8 cellular contexts compared by ENCODE assay signal in the genomic region with DNA sequence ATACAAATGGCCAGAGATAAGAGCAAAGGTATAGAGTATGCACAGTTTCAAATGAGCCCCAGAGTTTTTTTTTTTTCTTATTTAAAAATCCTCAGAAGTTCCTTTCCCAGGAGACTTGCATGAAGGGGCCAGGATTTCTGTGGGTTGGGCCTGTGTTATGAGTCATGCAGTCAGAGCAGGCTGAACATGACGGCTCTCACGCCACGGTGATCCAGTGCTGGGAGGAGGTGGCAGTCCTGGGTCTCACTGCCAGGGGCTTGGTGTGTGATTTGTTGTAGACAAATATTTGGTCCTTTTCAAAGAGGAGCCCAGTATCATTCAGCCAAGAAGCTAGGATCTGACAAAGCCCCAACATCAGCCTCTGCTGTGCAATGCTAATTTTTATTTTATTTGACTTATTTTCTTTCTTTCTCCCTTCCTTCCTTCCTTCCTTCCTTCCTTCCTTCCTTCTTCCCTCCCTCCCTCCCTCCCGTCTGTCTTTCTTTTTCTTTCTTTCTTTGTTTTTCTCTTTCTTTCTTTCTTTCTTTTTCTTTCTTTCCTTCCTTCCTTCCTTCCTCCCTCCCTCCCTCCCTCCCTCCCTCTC. TPM values are rescaled to one million over a fixed set of nuclear protein-coding genes. Genes with fewer than 3 reads are reported as not detected.
DNase-seq lines count a peak whose midpoint lies in the region; ATAC-seq and TF ChIP-seq lines count a peak whose summit lies in the region.

No MANE protein-coding gene starts in this region.

- no peak overlapping the region for H3K4me3 ChIP-seq in naive thymus-derived CD4-positive, alpha-beta T cell (ENCODE audit: low read length)

- ATAC-seq in naive thymus-derived CD4-positive, alpha-beta T cell, result no peak
- no peak for ATAC-seq in activated CD8-positive, alpha-beta T cell treated with anti-CD3 and anti-CD28 coated beads, Interleukin-2, amount 10 ng/mL, durations not matched to agents 7 days and 5 days

- H3K27me3 Mint-ChIP-seq in naive thymus-derived CD4-positive, alpha-beta T cell, result peaks cover 0 to 17% (median 4%) of the 10 kb centered on the region in 5 donors
- no peaks in the 10 kb centered on the region for H3K27me3 Mint-ChIP-seq in activated CD8-positive, alpha-beta T cell treated with anti-CD3 and anti-CD28 coated beads, Interleukin-2, amount 10 ng/mL, durations not matched to agents 7 days and 5 days (ENCODE audit: low read depth)

- no peak overlapping the region for H3K27ac ChIP-seq in naive thymus-derived CD4-positive, alpha-beta T cell (ENCODE audit: low read depth, low read length)

- peaks cover 0 to 2% (median 0%) of the 10 kb centered on the region in 11 donors for H3K9me3 Mint-ChIP-seq in naive thymus-derived CD4-positive, alpha-beta T cell
- no peaks in the 10 kb centered on the region for H3K9me3 Mint-ChIP-seq in activated CD8-positive, alpha-beta T cell treated with anti-CD3 and anti-CD28 coated beads, Interleukin-2, amount 10 ng/mL, durations not matched to agents 7 days and 5 days (ENCODE audit: insufficient read depth)

- intact Hi-C loops in naive thymus-derived CD4-positive, alpha-beta T cell (cut with micrococcal nuclease), result no loop called here

- no peaks in the 10 kb centered on the region for H3K36me3 ChIP-seq in naive thymus-derived CD4-positive, alpha-beta T cell (ENCODE audit: control insufficient read depth in 2 of 3, insufficient read depth in 3 of 3, low read length in 3 of 3)

- no peaks in the 10 kb centered on the region for H3K9me3 ChIP-seq in naive thymus-derived CD4-positive, alpha-beta T cell (ENCODE audit: control insufficient read depth in 2 of 3, low read length in 3 of 3)

- POLR2A ChIA-PET in naive thymus-derived CD4-positive, alpha-beta T cell (lab: Charles Lee), result no interaction called here
- POLR2A ChIA-PET in activated CD8-positive, alpha-beta T cell treated with anti-CD3 and anti-CD28 coated beads, Interleukin-2, amount 10 ng/mL, durations not matched to agents 7 days and 5 days (lab: Charles Lee), result no interaction called here

- in situ Hi-C loops in GM13977 (cut with MboI; ENCODE audit: low pct_unique_long_range_greater_than_20kb, low sequenced_read_pairs, unreplicated experiment), result no loop called here

- H3K36me3 Mint-ChIP-seq in naive thymus-derived CD4-positive, alpha-beta T cell, result no peaks in the 10 kb centered on the region
- no peaks in the 10 kb centered on the region for H3K36me3 Mint-ChIP-seq in activated CD8-positive, alpha-beta T cell treated with anti-CD3 and anti-CD28 coated beads, Interleukin-2, amount 10 ng/mL, durations not matched to agents 7 days and 5 days (ENCODE audit: low read depth)

- TF ChIP-seq CTCF in GM13977 (IDR thresholded peaks at IDR 0.05; ENCODE audit: extremely low read depth, insufficient read depth, missing control alignments), result no peak

- DNase-seq in DMS53 (lab: John Stamatoyannopoulos, UW) (peak; percentile 94), NCI-H2171 treated with DMSO at 0.1 percent for 48 hours (lab: John Stamatoyannopoulos, UW) (peak; percentile 36), epidermal melanocyte (ENCODE audit: insufficient read length, low spot score) (peak; percentile 77), non-pigmented ciliary epithelial cell (ENCODE audit: low read depth) (peak; percentile 84), NK-92 (lab: John Stamatoyannopoulos, UW; ENCODE audit: unreplicated experiment) (no peak), GM13977 (ENCODE audit: low spot score) (no peak)
- DNase-seq in naive thymus-derived CD4-positive, alpha-beta T cell, result no peak
- no peak for DNase-seq in activated CD8-positive, alpha-beta T cell treated with anti-CD3 and anti-CD28 coated beads, Interleukin-2, amount 10 ng/mL, durations not matched to agents 7 days and 5 days

- H3K4me3 Mint-ChIP-seq in naive thymus-derived CD4-positive, alpha-beta T cell, result no peak overlapping the region
- no peak overlapping the region for H3K4me3 Mint-ChIP-seq in activated CD8-positive, alpha-beta T cell treated with anti-CD3 and anti-CD28 coated beads, Interleukin-2, amount 10 ng/mL, durations not matched to agents 7 days and 5 days

- CTCF ChIA-PET in naive thymus-derived CD4-positive, alpha-beta T cell (lab: Charles Lee), result no interaction called here
- CTCF ChIA-PET in activated CD8-positive, alpha-beta T cell treated with anti-CD3 and anti-CD28 coated beads, Interleukin-2, amount 10 ng/mL, durations not matched to agents 7 days and 5 days (lab: Charles Lee), result no interaction called here

- no peak overlapping the region for H3K27ac Mint-ChIP-seq in naive thymus-derived CD4-positive, alpha-beta T cell
- H3K27ac Mint-ChIP-seq in activated CD8-positive, alpha-beta T cell treated with anti-CD3 and anti-CD28 coated beads, Interleukin-2, amount 10 ng/mL, durations not matched to agents 7 days and 5 days, result no peak overlapping the region

- H3K4me1 ChIP-seq in naive thymus-derived CD4-positive, alpha-beta T cell (ENCODE audit: control insufficient read depth in 2 of 2, insufficient read depth in 2 of 2, low read length in 2 of 2), result no peaks in the 10 kb centered on the region

- H3K4me1 Mint-ChIP-seq in naive thymus-derived CD4-positive, alpha-beta T cell, result peaks cover 0 to 5% (median 0%) of the 10 kb centered on the region in 7 donors
- H3K4me1 Mint-ChIP-seq in activated CD8-positive, alpha-beta T cell treated with anti-CD3 and anti-CD28 coated beads, Interleukin-2, amount 10 ng/mL, durations not matched to agents 7 days and 5 days (ENCODE audit: low read depth), result peaks cover 8% of the 10 kb centered on the region

- H3K27me3 ChIP-seq in naive thymus-derived CD4-positive, alpha-beta T cell (ENCODE audit: control insufficient read depth in 2 of 2, insufficient read depth in 2 of 2, low read length in 2 of 2), result no peaks in the 10 kb centered on the region

RNA-seq across cellular contexts. Expression of a gene that starts 10.4 kb away (rescaled TPM):
- not detected for total RNA-seq in naive thymus-derived CD4-positive, alpha-beta T cell
- polyA plus RNA-seq in naive thymus-derived CD4-positive, alpha-beta T cell, result not detected
- not detected for total RNA-seq in activated CD8-positive, alpha-beta T cell treated with anti-CD3 and anti-CD28 coated beads, Interleukin-2, amount 10 ng/mL, durations not matched to agents 7 days and 5 days

Comparison
In these comparisons a context has a peak if more than half of its experiments do, and no peak if none do; other contexts are left out.
1. DNase-seq: peak in DMS53 (single experiment), NCI-H2171 treated with DMSO at 0.1 percent for 48 hours (single experiment), epidermal melanocyte (single experiment) and non-pigmented ciliary epithelial cell (single experiment); none in NK-92 (single experiment), naive thymus-derived CD4-positive, alpha-beta T cell (0 of 9), activated CD8-positive, alpha-beta T cell treated with anti-CD3 and anti-CD28 coated beads, Interleukin-2, amount 10 ng/mL, durations not matched to agents 7 days and 5 days (single experiment) and GM13977 (single experiment).